2 cellular contexts compared by ENCODE assay signal in the genomic region with DNA sequence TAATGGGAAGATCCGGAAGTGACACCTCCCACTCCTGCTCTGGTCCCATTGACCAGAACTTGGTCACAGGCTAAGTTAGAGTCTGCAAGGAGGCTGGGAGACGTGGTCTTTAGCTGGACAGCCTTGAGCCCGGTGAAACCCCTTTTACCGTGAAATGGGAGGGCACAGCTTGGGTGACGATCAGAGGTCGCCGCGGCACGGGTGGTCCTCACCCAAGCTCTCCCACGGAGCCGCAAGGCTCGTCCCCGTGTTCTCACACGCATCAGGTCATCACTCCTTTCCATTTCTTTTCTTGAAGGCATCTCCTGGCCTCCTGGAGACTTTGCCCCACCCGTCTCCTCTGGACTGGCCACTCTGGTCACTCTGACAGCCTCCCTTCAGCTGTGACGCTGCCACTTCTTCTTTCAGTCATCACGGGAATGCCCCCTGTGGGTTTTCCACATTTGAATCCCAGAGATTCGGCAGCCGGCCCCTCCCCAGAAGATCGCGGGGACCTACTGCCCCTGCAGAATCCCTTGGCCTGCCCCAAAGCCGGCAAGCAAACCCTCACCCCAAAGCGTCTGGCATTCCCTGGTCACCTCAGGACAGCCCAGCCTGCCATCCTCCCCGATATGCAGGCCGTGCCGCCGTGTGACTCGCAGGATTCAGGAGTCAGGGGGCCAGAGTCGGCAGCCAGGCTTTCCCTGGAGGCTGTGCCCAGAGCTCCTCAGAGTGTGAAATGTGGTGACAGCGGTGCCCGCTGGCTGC.
TF ChIP-seq lines count a peak whose summit lies in the region.

No MANE protein-coding gene starts in this region.

TF ChIP-seq in HCT116, 20 proteins besides CTCF, POLR2A, EP300 and RAD21:
- TF ChIP-seq, protein P1, sequence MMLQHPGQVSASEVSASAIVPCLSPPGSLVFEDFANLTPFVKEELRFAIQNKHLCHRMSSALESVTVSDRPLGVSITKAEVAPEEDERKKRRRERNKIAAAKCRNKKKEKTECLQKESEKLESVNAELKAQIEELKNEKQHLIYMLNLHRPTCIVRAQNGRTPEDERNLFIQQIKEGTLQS (IDR thresholded peaks at IDR 0.05): no peak
- TF ChIP-seq ZFX (IDR thresholded peaks at IDR 0.05) (no peak), JUND (IDR thresholded peaks at IDR 0.05) (no peak), SRF (IDR thresholded peaks at IDR 0.05; ENCODE audit: low read depth) (no peak), TCF7L2 (IDR thresholded peaks at IDR 0.05; ENCODE audit: borderline replicate concordance, extremely low read depth, insufficient read depth, insufficient read length) (no peak), CEBPB (IDR thresholded peaks at IDR 0.05; ENCODE audit: low read depth) (no peak), YY1 (IDR thresholded peaks at IDR 0.05; ENCODE audit: extremely low read depth, insufficient replicate concordance, low read depth, low read length) (no peak), FOSL1 (IDR thresholded peaks at IDR 0.05; ENCODE audit: low read depth) (no peak), SIN3A (IDR thresholded peaks at IDR 0.05; ENCODE audit: low read depth) (no peak), EZH2phosphoT487 (IDR thresholded peaks at IDR 0.05; ENCODE audit: borderline replicate concordance) (no peak), CBX3 (IDR thresholded peaks at IDR 0.05; ENCODE audit: low read depth) (no peak), EGR1 (IDR thresholded peaks at IDR 0.05; ENCODE audit: low read depth) (no peak), POLR2AphosphoS5 (IDR thresholded peaks at IDR 0.05; ENCODE audit: low read depth, low read length) (no peak)
- TF ChIP-seq, protein P2, sequence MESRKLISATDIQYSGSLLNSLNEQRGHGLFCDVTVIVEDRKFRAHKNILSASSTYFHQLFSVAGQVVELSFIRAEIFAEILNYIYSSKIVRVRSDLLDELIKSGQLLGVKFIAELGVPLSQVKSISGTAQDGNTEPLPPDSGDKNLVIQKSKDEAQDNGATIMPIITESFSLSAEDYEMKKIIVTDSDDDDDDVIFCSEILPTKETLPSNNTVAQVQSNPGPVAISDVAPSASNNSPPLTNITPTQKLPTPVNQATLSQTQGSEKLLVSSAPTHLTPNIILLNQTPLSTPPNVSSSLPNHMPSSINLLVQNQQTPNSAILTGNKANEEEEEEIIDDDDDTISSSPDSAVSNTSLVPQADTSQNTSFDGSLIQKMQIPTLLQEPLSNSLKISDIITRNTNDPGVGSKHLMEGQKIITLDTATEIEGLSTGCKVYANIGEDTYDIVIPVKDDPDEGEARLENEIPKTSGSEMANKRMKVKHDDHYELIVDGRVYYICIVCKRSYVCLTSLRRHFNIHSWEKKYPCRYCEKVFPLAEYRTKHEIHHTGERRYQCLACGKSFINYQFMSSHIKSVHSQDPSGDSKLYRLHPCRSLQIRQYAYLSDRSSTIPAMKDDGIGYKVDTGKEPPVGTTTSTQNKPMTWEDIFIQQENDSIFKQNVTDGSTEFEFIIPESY (IDR thresholded peaks at IDR 0.05; ENCODE audit: extremely low read depth, insufficient replicate concordance, low read length): no peak
- TF ChIP-seq, protein P3, sequence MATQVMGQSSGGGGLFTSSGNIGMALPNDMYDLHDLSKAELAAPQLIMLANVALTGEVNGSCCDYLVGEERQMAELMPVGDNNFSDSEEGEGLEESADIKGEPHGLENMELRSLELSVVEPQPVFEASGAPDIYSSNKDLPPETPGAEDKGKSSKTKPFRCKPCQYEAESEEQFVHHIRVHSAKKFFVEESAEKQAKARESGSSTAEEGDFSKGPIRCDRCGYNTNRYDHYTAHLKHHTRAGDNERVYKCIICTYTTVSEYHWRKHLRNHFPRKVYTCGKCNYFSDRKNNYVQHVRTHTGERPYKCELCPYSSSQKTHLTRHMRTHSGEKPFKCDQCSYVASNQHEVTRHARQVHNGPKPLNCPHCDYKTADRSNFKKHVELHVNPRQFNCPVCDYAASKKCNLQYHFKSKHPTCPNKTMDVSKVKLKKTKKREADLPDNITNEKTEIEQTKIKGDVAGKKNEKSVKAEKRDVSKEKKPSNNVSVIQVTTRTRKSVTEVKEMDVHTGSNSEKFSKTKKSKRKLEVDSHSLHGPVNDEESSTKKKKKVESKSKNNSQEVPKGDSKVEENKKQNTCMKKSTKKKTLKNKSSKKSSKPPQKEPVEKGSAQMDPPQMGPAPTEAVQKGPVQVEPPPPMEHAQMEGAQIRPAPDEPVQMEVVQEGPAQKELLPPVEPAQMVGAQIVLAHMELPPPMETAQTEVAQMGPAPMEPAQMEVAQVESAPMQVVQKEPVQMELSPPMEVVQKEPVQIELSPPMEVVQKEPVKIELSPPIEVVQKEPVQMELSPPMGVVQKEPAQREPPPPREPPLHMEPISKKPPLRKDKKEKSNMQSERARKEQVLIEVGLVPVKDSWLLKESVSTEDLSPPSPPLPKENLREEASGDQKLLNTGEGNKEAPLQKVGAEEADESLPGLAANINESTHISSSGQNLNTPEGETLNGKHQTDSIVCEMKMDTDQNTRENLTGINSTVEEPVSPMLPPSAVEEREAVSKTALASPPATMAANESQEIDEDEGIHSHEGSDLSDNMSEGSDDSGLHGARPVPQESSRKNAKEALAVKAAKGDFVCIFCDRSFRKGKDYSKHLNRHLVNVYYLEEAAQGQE (IDR thresholded peaks at IDR 0.05; ENCODE audit: low read depth): no peak

TF ChIP-seq in K562, 482 proteins besides CTCF, POLR2A, EP300 and RAD21:
- peak in 1 of 2 experiments; percentile 69; a peak in 2 of 4 replicates for TF ChIP-seq MLLT1 (IDR thresholded peaks at IDR 0.05)
- TF ChIP-seq PYGO2 (tag; IDR thresholded peaks at IDR 0.05): no peak
- no peak for TF ChIP-seq ZNF740 (CRISPR knock-in tag; IDR thresholded peaks at IDR 0.05)
- no peak for TF ChIP-seq ZNF740 (tag; IDR thresholded peaks at IDR 0.05)
- no peak for TF ChIP-seq ZNF311 (CRISPR knock-in tag; IDR thresholded peaks at IDR 0.05)
- TF ChIP-seq PRDM10 (IDR thresholded peaks at IDR 0.05; ENCODE audit: partially characterized antibody): no peak
- TF ChIP-seq NR2C2 (CRISPR knock-in tag; IDR thresholded peaks at IDR 0.05): no peak
- no peak for TF ChIP-seq NR2C2 (tag; IDR thresholded peaks at IDR 0.05)
- TF ChIP-seq PURB (CRISPR knock-in tag; IDR thresholded peaks at IDR 0.05; ENCODE audit: low read depth): no peak
- 0 out of 2 replicates have a peak, but pooled peaks have one; percentile 3 for TF ChIP-seq ZBTB1 (CRISPR knock-in tag; IDR thresholded peaks at IDR 0.05; ENCODE audit: borderline replicate concordance, low read depth)
- no peak for TF ChIP-seq DMBX1 (CRISPR knock-in tag; IDR thresholded peaks at IDR 0.05; ENCODE audit: borderline replicate concordance)
